Comparison of ENCODE assay signal across 8 cellular contexts in genomic region chr20:1118336-1119127, GRCh38. TPM values are rescaled to one million over a fixed set of nuclear protein-coding genes. Genes with fewer than 3 reads are reported as not detected.
DNase-seq lines count a peak whose midpoint lies in the region; ATAC-seq and TF ChIP-seq lines count a peak whose summit lies in the region.

Gene PSMF1 (plus strand): TSS chr20:1118602. CDS start chr20:1118774, 172 bp downstream.

- H3K36me3 ChIP-seq in spleen, result peaks cover 0 to 28% (median 3%) of the 10 kb centered on the region in 6 donors

- H3K27ac ChIP-seq in AG04450 (ENCODE audit: low read depth, low read length) (peak within 1 kb of the TSS; percentile 21), spleen (peak within 1 kb of the TSS; percentile 82 to 91 (median 86))

- intact Hi-C loops in spleen (cut with DNase I; ENCODE audit: low total_unique reads), result no loop called here

- peak within 1 kb of the TSS; percentile 100 for H3K4me3 ChIP-seq in AG04450 (ENCODE audit: low read depth, low read length)
- H3K4me3 ChIP-seq in cardiac fibroblast (replicated peaks in 1 of 2; ENCODE audit: low read depth in 2 of 2, low read length in 2 of 2), result peak within 1 kb of the TSS; percentile 100
- peak within 1 kb of the TSS; percentile 86 to 99 (median 96) for H3K4me3 ChIP-seq in spleen

- peak within 1 kb of the TSS; percentile 29 for H3K27ac Mint-ChIP-seq in WTC11
- peak within 1 kb of the TSS; percentile 79 to 94 (median 91) for H3K27ac Mint-ChIP-seq in immature natural killer cell

- peak in 2 of 3 donors; percentile 7 to 87 for TF ChIP-seq POLR2A in spleen (IDR thresholded peaks at IDR 0.05)

- H3K9me3 Mint-ChIP-seq in WTC11 (no peaks in the 10 kb centered on the region), immature natural killer cell (no peaks in the 10 kb centered on the region)

- H3K4me1 Mint-ChIP-seq in WTC11 (peaks cover 36% of the 10 kb centered on the region), immature natural killer cell (peaks cover 61 to 66% of the 10 kb centered on the region in 2 donors)

- WGBS in spleen, 5 donors, result 0 to 1% (median 0%) methylated on average over 17 to 62 of the region's 62 CpGs

- peaks cover 9% of the 10 kb centered on the region for H3K36me3 Mint-ChIP-seq in WTC11
- peaks cover 0 to 9% (median 4%) of the 10 kb centered on the region in 3 donors for H3K36me3 Mint-ChIP-seq in immature natural killer cell

- peaks cover 36 to 58% (median 55%) of the 10 kb centered on the region in 6 donors for H3K4me1 ChIP-seq in spleen

- TF ChIP-seq CTCF in AG04450 (IDR thresholded peaks at IDR 0.05; ENCODE audit: low read depth, low read length), result 0 out of 2 replicates have a peak, but pooled peaks have one; percentile 5
- no peak for TF ChIP-seq CTCF in WTC11 (IDR thresholded peaks at IDR 0.05)
- no peak for TF ChIP-seq CTCF in cardiac fibroblast (IDR thresholded peaks at IDR 0.05; ENCODE audit: low read depth, low read length)
- peak in 8 of 11 experiments; percentile 26 to 70 (median 45) for TF ChIP-seq CTCF in spleen (IDR thresholded peaks at IDR 0.05 in 8 of 11, conservative IDR thresholded peaks at IDR 0.05 in 3 of 11)

- peak; percentile 72 for DNase-seq in AG04450 (ENCODE audit: low read depth, low spot score)
- peak; percentile 91 for DNase-seq in NCI-H2227 treated with DMSO at 0.1 percent for 48 hours (lab: John Stamatoyannopoulos, UW)
- DNase-seq in WTC11 (ENCODE audit: low spot score), result peak; percentile 92
- peak; percentile 92 to 94 for DNase-seq in cardiac fibroblast (ENCODE audit: low read depth in 2 of 2)
- peak; percentile 94 to 95 (median 95) for DNase-seq in immature natural killer cell
- peak; percentile 99 for DNase-seq in spleen

- CTCF ChIA-PET in AG04450 (lab: Charles Lee), result interaction anchor here (1.5 kb wide), 1 partner anchor 10 kb away, joined by 7 read pairs; no protein-coding TSS in a partner anchor
- CTCF ChIA-PET in WTC11 (lab: Charles Lee), result interaction anchor here (1.0 to 3.5 kb wide), 2 partner anchors 10 to 195 kb away, joined by 3 to 17 read pairs; no protein-coding TSS in a partner anchor

- H3K27me3 Mint-ChIP-seq in WTC11 (ENCODE audit: low read depth), result peaks cover 6% of the 10 kb centered on the region
- peaks cover 0 to 6% (median 0%) of the 10 kb centered on the region in 3 donors for H3K27me3 Mint-ChIP-seq in immature natural killer cell (ENCODE audit: low read depth in 3 of 3)

- H3K9me3 ChIP-seq in AG04450 (ENCODE audit: control insufficient read depth, insufficient read depth, low read length) (no peaks in the 10 kb centered on the region; the same call in 1 of the 2 replicates), spleen (no peaks in the 10 kb centered on the region)

- H3K4me3 Mint-ChIP-seq in WTC11 (peak within 1 kb of the TSS; percentile 95), immature natural killer cell (peak within 1 kb of the TSS; percentile 86 to 97 (median 93))

- POLR2A ChIA-PET in AG04450 (lab: Yijun Ruan, JAX) (no interaction called here), WTC11 (lab: Charles Lee) (no interaction called here)

- H3K27me3 ChIP-seq in AG04450 (ENCODE audit: control insufficient read depth, insufficient read depth, low read length), result no peaks in the 10 kb centered on the region
- no peaks in the 10 kb centered on the region for H3K27me3 ChIP-seq in spleen (replicated peaks in 1 of 7)

- ATAC-seq in GM18907 (IDR thresholded peaks at IDR 0.05; ENCODE audit: unreplicated experiment), result peak; percentile 97
- ATAC-seq in HG03159 (IDR thresholded peaks at IDR 0.05; ENCODE audit: unreplicated experiment), result peak; percentile 97
- peak; percentile 90 for ATAC-seq in WTC11

TF ChIP-seq in WTC11, 78 proteins besides CTCF, POLR2A, EP300 and RAD21 (continues in another document):
- 0 out of 2 replicates have a peak, but pooled peaks have one; percentile 16 for TF ChIP-seq ZNF232 (CRISPR knock-in tag; IDR thresholded peaks at IDR 0.05)
- TF ChIP-seq CREM (CRISPR knock-in tag; IDR thresholded peaks at IDR 0.05), result peak; percentile 87
- no peak for TF ChIP-seq GTF2I (CRISPR knock-in tag; conservative IDR thresholded peaks at IDR 0.05)
- TF ChIP-seq TEAD4 (CRISPR knock-in tag; IDR thresholded peaks at IDR 0.05), result no peak
- no peak; the same call in 1 of the 2 replicates for TF ChIP-seq ZBTB21 (CRISPR knock-in tag; IDR thresholded peaks at IDR 0.05; ENCODE audit: borderline replicate concordance)
- peak; percentile 37; the same call in 1 of the 2 replicates for TF ChIP-seq E2F1 (CRISPR knock-in tag; IDR thresholded peaks at IDR 0.05)
- TF ChIP-seq HMGXB4 (CRISPR knock-in tag; IDR thresholded peaks at IDR 0.05), result no peak; the same call in 1 of the 2 replicates
- TF ChIP-seq SMAD4 (CRISPR knock-in tag; IDR thresholded peaks at IDR 0.05), result no peak
- no peak for TF ChIP-seq ZNF416 (CRISPR knock-in tag; IDR thresholded peaks at IDR 0.05)
- TF ChIP-seq TCF7 (CRISPR knock-in tag; IDR thresholded peaks at IDR 0.05; ENCODE audit: low read depth), result no peak; the same call in 1 of the 2 replicates
- 0 out of 2 replicates have a peak, but pooled peaks have one; percentile 45 for TF ChIP-seq USF2 (CRISPR knock-in tag; IDR thresholded peaks at IDR 0.05)
- no peak; the same call in 1 of the 2 replicates for TF ChIP-seq ZNF138 (CRISPR knock-in tag; conservative IDR thresholded peaks at IDR 0.05)
- TF ChIP-seq MXD4 (CRISPR knock-in tag; IDR thresholded peaks at IDR 0.05; ENCODE audit: borderline replicate concordance), result no peak
- TF ChIP-seq, protein P1, sequence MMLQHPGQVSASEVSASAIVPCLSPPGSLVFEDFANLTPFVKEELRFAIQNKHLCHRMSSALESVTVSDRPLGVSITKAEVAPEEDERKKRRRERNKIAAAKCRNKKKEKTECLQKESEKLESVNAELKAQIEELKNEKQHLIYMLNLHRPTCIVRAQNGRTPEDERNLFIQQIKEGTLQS (CRISPR knock-in tag; conservative IDR thresholded peaks at IDR 0.05), result no peak
- TF ChIP-seq, protein P2, sequence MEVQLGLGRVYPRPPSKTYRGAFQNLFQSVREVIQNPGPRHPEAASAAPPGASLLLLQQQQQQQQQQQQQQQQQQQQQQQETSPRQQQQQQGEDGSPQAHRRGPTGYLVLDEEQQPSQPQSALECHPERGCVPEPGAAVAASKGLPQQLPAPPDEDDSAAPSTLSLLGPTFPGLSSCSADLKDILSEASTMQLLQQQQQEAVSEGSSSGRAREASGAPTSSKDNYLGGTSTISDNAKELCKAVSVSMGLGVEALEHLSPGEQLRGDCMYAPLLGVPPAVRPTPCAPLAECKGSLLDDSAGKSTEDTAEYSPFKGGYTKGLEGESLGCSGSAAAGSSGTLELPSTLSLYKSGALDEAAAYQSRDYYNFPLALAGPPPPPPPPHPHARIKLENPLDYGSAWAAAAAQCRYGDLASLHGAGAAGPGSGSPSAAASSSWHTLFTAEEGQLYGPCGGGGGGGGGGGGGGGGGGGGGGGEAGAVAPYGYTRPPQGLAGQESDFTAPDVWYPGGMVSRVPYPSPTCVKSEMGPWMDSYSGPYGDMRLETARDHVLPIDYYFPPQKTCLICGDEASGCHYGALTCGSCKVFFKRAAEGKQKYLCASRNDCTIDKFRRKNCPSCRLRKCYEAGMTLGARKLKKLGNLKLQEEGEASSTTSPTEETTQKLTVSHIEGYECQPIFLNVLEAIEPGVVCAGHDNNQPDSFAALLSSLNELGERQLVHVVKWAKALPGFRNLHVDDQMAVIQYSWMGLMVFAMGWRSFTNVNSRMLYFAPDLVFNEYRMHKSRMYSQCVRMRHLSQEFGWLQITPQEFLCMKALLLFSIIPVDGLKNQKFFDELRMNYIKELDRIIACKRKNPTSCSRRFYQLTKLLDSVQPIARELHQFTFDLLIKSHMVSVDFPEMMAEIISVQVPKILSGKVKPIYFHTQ (CRISPR knock-in tag; IDR thresholded peaks at IDR 0.05), result no peak

RNA-seq across cellular contexts. Expression of gene PSMF1, which starts in this region (rescaled TPM):
- polyA plus RNA-seq in AG04450 (2011; rRNA removed) (107 and 116 TPM in 2 replicates), immature natural killer cell (100 to 1,000 TPM in 2 of 3 donors, 10 to 100 TPM in 1; 87.6 to 172 (median 140) TPM), spleen (10 to 100 TPM; 25.7 to 49.2 (median 38.7) TPM)
- 71.0 and 83.7 TPM in 2 replicates for polyA minus RNA-seq in AG04450 (2011; rRNA and poly(A)+ RNA removed)
- total RNA-seq in WTC11 (2021) (97.3 to 113 TPM (median 107 TPM) in 3 replicates), spleen (100 to 1,000 TPM; 110 to 169 (median 134) TPM)

Comparison
In these comparisons a context has a peak if more than half of its experiments do, and no peak if none do; other contexts are left out.
1. Peak in every context shown above with its lines: DNase-seq, ATAC-seq, H3K4me3 ChIP-seq and H3K27ac ChIP-seq.
2. CTCF ChIP-seq: peak in AG04450 (single experiment) and spleen (8 of 11); none in WTC11 (single experiment) and cardiac fibroblast (single experiment).